In the genomic region with DNA sequence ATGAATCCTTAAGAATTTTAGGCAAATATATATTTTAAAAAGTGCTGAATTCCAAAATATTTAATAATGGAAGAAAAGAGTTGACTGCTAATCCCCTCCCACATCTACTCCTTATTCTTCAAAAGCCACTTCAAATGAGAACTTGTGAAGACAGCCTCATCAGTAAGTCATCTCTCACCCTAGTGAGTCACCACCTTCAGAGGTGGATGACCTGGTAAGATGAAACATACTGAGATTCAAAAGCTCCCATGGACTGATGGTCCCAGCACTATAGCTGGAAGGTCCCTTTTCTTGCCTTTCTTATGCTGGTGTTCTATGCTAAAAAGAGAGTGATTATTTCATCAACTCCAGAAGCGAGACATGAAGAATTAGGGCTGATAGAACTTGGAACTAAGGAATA, we compare ENCODE assay signal across 15 cellular contexts. TPM values are rescaled to one million over a fixed set of nuclear protein-coding genes. Genes with fewer than 3 reads are reported as not detected.
DNase-seq lines count a peak whose midpoint lies in the region; ATAC-seq, FAIRE-seq and TF ChIP-seq lines count a peak whose summit lies in the region.
"Had no signal": no experiment of that assay in that cellular context is flagged by ENCODE, and none has a peak within 500 bp of the region (broad histone marks: within the 10 kb centered on the region; RNA-seq: fewer than 3 reads in every experiment).

No MANE protein-coding gene starts in this region.

- H3K4me3 Mint-ChIP-seq in activated T-helper 2 cell treated with anti-CD3 and anti-CD28 coated beads, Interferon-gamma antibody, Interleukin-2, Interleukin-4, amounts not matched to agents 10 μg/mL and 5 μg/mL and 100 μg/mL, durations not matched to agents 14 hours and 24 hours and 36 hours (ENCODE audit: low read depth): no peak overlapping the region
- H3K4me3 Mint-ChIP-seq: activated CD4-positive, alpha-beta T cell treated with anti-CD3 and anti-CD28 coated beads, Interleukin-2, amount 10 ng/mL, durations not matched to agents 24 days and 14 days; activated naive CD8-positive, alpha-beta T cell; CD4-positive, alpha-beta memory T cell; nephron had no signal

- peak; percentile 68 for ATAC-seq in GM18858 (IDR thresholded peaks at IDR 0.05; ENCODE audit: unreplicated experiment)
- peak; percentile 59 for ATAC-seq in HG03196 (IDR thresholded peaks at IDR 0.05; ENCODE audit: unreplicated experiment)
- ATAC-seq in GM21825 (IDR thresholded peaks at IDR 0.05; ENCODE audit: unreplicated experiment): no peak
- ATAC-seq: left lung had no signal

- DNase-seq in AG10803 (ENCODE audit: low read depth) (peak; percentile 27), choroid plexus epithelial cell (ENCODE audit: low read depth) (peak; percentile 14), GM19239 (ENCODE audit: insufficient read length, low spot score) (no peak), LoVo (ENCODE audit: low spot score) (no peak)
- no peak for DNase-seq in activated T-helper 2 cell treated with anti-CD3 and anti-CD28 coated beads, Interferon-gamma antibody, Interleukin-2, Interleukin-4, amounts not matched to agents 10 μg/mL and 5 μg/mL and 100 μg/mL, durations not matched to agents 14 hours and 24 hours and 36 hours (ENCODE audit: low spot score)
- DNase-seq: activated CD4-positive, alpha-beta T cell treated with anti-CD3 and anti-CD28 coated beads, Interleukin-2, amount 10 ng/mL, durations not matched to agents 24 days and 14 days; CD4-positive, alpha-beta memory T cell; dermis blood vessel endothelial cell; left lung; NCI-H774 had no signal

- intact Hi-C loops in activated T-helper 2 cell treated with anti-CD3 and anti-CD28 coated beads, Interferon-gamma antibody, Interleukin-2, Interleukin-4, amounts not matched to agents 10 μg/mL and 5 μg/mL and 100 μg/mL, durations not matched to agents 14 hours and 24 hours and 36 hours (cut with micrococcal nuclease): no loop called here

- no peaks in the 10 kb centered on the region for H3K36me3 Mint-ChIP-seq in activated T-helper 2 cell treated with anti-CD3 and anti-CD28 coated beads, Interferon-gamma antibody, Interleukin-2, Interleukin-4, amounts not matched to agents 10 μg/mL and 5 μg/mL and 100 μg/mL, durations not matched to agents 14 hours and 24 hours and 36 hours (ENCODE audit: low read depth)
- H3K36me3 Mint-ChIP-seq: activated naive CD8-positive, alpha-beta T cell; CD4-positive, alpha-beta memory T cell had no signal

- TF ChIP-seq CTCF in AG10803 (conservative IDR thresholded peaks at IDR 0.05; ENCODE audit: low read length): no peak
- TF ChIP-seq CTCF in choroid plexus epithelial cell (conservative IDR thresholded peaks at IDR 0.05; ENCODE audit: low read depth, low read length): no peak

- H3K9me3 Mint-ChIP-seq in activated T-helper 2 cell treated with anti-CD3 and anti-CD28 coated beads, Interferon-gamma antibody, Interleukin-2, Interleukin-4, amounts not matched to agents 10 μg/mL and 5 μg/mL and 100 μg/mL, durations not matched to agents 14 hours and 24 hours and 36 hours: no peaks in the 10 kb centered on the region
- H3K9me3 Mint-ChIP-seq: activated CD4-positive, alpha-beta T cell treated with anti-CD3 and anti-CD28 coated beads, Interleukin-2, amount 10 ng/mL, durations not matched to agents 24 days and 14 days; CD4-positive, alpha-beta memory T cell had no signal

- H3K27ac Mint-ChIP-seq in activated T-helper 2 cell treated with anti-CD3 and anti-CD28 coated beads, Interferon-gamma antibody, Interleukin-2, Interleukin-4, amounts not matched to agents 10 μg/mL and 5 μg/mL and 100 μg/mL, durations not matched to agents 14 hours and 24 hours and 36 hours: no peak overlapping the region
- H3K27ac Mint-ChIP-seq: activated CD4-positive, alpha-beta T cell treated with anti-CD3 and anti-CD28 coated beads, Interleukin-2, amount 10 ng/mL, durations not matched to agents 24 days and 14 days; activated naive CD8-positive, alpha-beta T cell; CD4-positive, alpha-beta memory T cell; nephron had no signal

- H3K27me3 Mint-ChIP-seq in activated T-helper 2 cell treated with anti-CD3 and anti-CD28 coated beads, Interferon-gamma antibody, Interleukin-2, Interleukin-4, amounts not matched to agents 10 μg/mL and 5 μg/mL and 100 μg/mL, durations not matched to agents 14 hours and 24 hours and 36 hours (ENCODE audit: low read depth): peaks cover 41% of the 10 kb centered on the region

- peaks cover 5% of the 10 kb centered on the region for H3K4me1 Mint-ChIP-seq in activated T-helper 2 cell treated with anti-CD3 and anti-CD28 coated beads, Interferon-gamma antibody, Interleukin-2, Interleukin-4, amounts not matched to agents 10 μg/mL and 5 μg/mL and 100 μg/mL, durations not matched to agents 14 hours and 24 hours and 36 hours (ENCODE audit: low read depth)
- H3K4me1 Mint-ChIP-seq: activated CD4-positive, alpha-beta T cell treated with anti-CD3 and anti-CD28 coated beads, Interleukin-2, amount 10 ng/mL, durations not matched to agents 24 days and 14 days; CD4-positive, alpha-beta memory T cell had no signal

- no peak overlapping the region for H3K4me3 ChIP-seq in AG10803 (ENCODE audit: low read length)
- no peak overlapping the region for H3K4me3 ChIP-seq in choroid plexus epithelial cell (ENCODE audit: low read depth, low read length)
- H3K4me3 ChIP-seq: left lung had no signal

- FAIRE-seq in GM19239 (lab: Jason Lieb, UNC): no peak

RNA-seq across cellular contexts. Expression of gene SPDL1, which starts 37.8 kb away (rescaled TPM):
- total RNA-seq in activated T-helper 2 cell treated with anti-CD3 and anti-CD28 coated beads, Interferon-gamma antibody, Interleukin-2, Interleukin-4, amounts not matched to agents 10 μg/mL and 5 μg/mL and 100 μg/mL, durations not matched to agents 14 hours and 24 hours and 36 hours: 35.1 and 35.2 TPM in 2 replicates

Comparison
In these comparisons a context has a peak if more than half of its experiments do, and no peak if none do; other contexts are left out.
1. DNase-seq: peak in AG10803 (single experiment) and choroid plexus epithelial cell (single experiment); none in activated T-helper 2 cell treated with anti-CD3 and anti-CD28 coated beads, Interferon-gamma antibody, Interleukin-2, Interleukin-4, amounts not matched to agents 10 μg/mL and 5 μg/mL and 100 μg/mL, durations not matched to agents 14 hours and 24 hours and 36 hours (single experiment), GM19239 (single experiment) and LoVo (single experiment).